ENCODE assay signal across 8 cellular contexts in genomic region chr4:78691971-78692814, GRCh38.
DNase-seq lines count a peak whose midpoint lies in the region; ATAC-seq and TF ChIP-seq lines count a peak whose summit lies in the region.

No MANE protein-coding gene starts in this region.

- H3K4me2 ChIP-seq in neural progenitor cell, result no peak overlapping the region

- H3K27ac Mint-ChIP-seq in neural progenitor cell, result no peak overlapping the region

- no peak overlapping the region for H3K4me3 ChIP-seq in neural progenitor cell
- H3K4me3 ChIP-seq in SJCRH30, result no peak overlapping the region

- H3F3A ChIP-seq in neural progenitor cell (ENCODE audit: low read depth), result no peaks in the 10 kb centered on the region

- no peaks in the 10 kb centered on the region for H3K4me1 Mint-ChIP-seq in neural progenitor cell

- no peak for TF ChIP-seq CTCF in neural progenitor cell (IDR thresholded peaks at IDR 0.05)

- peak; percentile 52 for DNase-seq in EH (ENCODE audit: low read depth)
- DNase-seq in NOMO-1 treated with DMSO at 0.1 percent for 48 hours (lab: John Stamatoyannopoulos, UW; ENCODE audit: unreplicated experiment), result peak; percentile 38
- DNase-seq in left ventricle myocardium superior, result no peak
- no peak for DNase-seq in cerebellar cortex (ENCODE audit: low spot score)
- no peak for DNase-seq in neural progenitor cell (ENCODE audit: low spot score)
- DNase-seq in SJCRH30, result no peak
- no peak for DNase-seq in activated CD8-positive, alpha-beta memory T cell treated with anti-CD3 and anti-CD28 coated beads, Interleukin-2, amount 50 U/mL, for 4 hours

- H3K36me3 Mint-ChIP-seq in neural progenitor cell, result no peaks in the 10 kb centered on the region

- H2AFZ ChIP-seq in neural progenitor cell (replicated peaks), result no peak overlapping the region

- H3K9me3 Mint-ChIP-seq in neural progenitor cell, result no peaks in the 10 kb centered on the region

- H4K20me1 ChIP-seq in neural progenitor cell (ENCODE audit: low read depth), result no peaks in the 10 kb centered on the region

- no peak overlapping the region for H3K9ac ChIP-seq in neural progenitor cell

- intact Hi-C loops in left ventricle myocardium superior (cut with micrococcal nuclease), result no loop called here

- H3K4me1 ChIP-seq in neural progenitor cell, result no peaks in the 10 kb centered on the region
- no peaks in the 10 kb centered on the region for H3K4me1 ChIP-seq in SJCRH30

- ATAC-seq in GM21576 (IDR thresholded peaks at IDR 0.05; ENCODE audit: unreplicated experiment) (peak; percentile 78), left ventricle myocardium superior (peak; percentile 93)

- H3K4me3 Mint-ChIP-seq in neural progenitor cell, result no peak overlapping the region

- H3K36me3 ChIP-seq in neural progenitor cell, result no peaks in the 10 kb centered on the region
- H3K36me3 ChIP-seq in SJCRH30, result no peaks in the 10 kb centered on the region

- H3K27me3 Mint-ChIP-seq in neural progenitor cell (ENCODE audit: insufficient read depth, low read depth), result peaks cover 2% of the 10 kb centered on the region

- no peaks in the 10 kb centered on the region for H3K79me2 ChIP-seq in neural progenitor cell (ENCODE audit: low read depth)

- H3K27me3 ChIP-seq in neural progenitor cell (no peaks in the 10 kb centered on the region), SJCRH30 (no peaks in the 10 kb centered on the region)

- H3K9me3 ChIP-seq in neural progenitor cell (ENCODE audit: low read depth), result no peaks in the 10 kb centered on the region
- H3K9me3 ChIP-seq in SJCRH30 (replicated peaks), result no peaks in the 10 kb centered on the region; the same call in 1 of the 2 replicates

- H3K27ac ChIP-seq in neural progenitor cell (no peak overlapping the region), SJCRH30 (no peak overlapping the region)

Comparison
In these comparisons a context has a peak if more than half of its experiments do, and no peak if none do; other contexts are left out.
1. DNase-seq: peak in EH (single experiment) and NOMO-1 treated with DMSO at 0.1 percent for 48 hours (single experiment); none in left ventricle myocardium superior (single experiment), cerebellar cortex (single experiment), neural progenitor cell (single experiment), SJCRH30 (0 of 2) and activated CD8-positive, alpha-beta memory T cell treated with anti-CD3 and anti-CD28 coated beads, Interleukin-2, amount 50 U/mL, for 4 hours (single experiment).